In the genomic region with DNA sequence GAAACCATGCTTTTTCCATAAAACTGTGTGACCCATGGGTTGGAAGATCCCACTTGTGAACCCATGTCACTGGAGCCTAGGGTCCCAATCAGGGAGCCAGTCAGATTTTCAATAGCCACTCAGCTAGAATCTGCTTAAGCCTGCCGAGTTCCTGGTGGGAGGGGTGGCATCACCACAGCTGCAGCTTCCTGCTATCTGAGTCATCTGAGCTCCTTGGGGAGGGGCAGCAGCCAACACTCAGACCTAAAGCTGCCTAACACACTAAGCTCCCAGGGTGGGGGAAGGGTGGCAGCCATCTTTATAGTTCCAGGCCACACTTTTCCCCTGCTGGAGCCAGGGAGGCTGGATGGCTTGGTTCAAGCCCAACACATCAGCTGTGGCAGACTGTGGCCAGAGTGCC, we compare ENCODE assay signal across 1 cellular context.
TF ChIP-seq lines count a peak whose summit lies in the region.

No MANE protein-coding gene starts in this region.

TF ChIP-seq in GM23338, 12 proteins besides CTCF, POLR2A, EP300 and RAD21:
- TF ChIP-seq, protein P1, sequence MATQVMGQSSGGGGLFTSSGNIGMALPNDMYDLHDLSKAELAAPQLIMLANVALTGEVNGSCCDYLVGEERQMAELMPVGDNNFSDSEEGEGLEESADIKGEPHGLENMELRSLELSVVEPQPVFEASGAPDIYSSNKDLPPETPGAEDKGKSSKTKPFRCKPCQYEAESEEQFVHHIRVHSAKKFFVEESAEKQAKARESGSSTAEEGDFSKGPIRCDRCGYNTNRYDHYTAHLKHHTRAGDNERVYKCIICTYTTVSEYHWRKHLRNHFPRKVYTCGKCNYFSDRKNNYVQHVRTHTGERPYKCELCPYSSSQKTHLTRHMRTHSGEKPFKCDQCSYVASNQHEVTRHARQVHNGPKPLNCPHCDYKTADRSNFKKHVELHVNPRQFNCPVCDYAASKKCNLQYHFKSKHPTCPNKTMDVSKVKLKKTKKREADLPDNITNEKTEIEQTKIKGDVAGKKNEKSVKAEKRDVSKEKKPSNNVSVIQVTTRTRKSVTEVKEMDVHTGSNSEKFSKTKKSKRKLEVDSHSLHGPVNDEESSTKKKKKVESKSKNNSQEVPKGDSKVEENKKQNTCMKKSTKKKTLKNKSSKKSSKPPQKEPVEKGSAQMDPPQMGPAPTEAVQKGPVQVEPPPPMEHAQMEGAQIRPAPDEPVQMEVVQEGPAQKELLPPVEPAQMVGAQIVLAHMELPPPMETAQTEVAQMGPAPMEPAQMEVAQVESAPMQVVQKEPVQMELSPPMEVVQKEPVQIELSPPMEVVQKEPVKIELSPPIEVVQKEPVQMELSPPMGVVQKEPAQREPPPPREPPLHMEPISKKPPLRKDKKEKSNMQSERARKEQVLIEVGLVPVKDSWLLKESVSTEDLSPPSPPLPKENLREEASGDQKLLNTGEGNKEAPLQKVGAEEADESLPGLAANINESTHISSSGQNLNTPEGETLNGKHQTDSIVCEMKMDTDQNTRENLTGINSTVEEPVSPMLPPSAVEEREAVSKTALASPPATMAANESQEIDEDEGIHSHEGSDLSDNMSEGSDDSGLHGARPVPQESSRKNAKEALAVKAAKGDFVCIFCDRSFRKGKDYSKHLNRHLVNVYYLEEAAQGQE (IDR thresholded peaks at IDR 0.05; ENCODE audit: unreplicated experiment): no peak
- no peak for TF ChIP-seq POLR2AphosphoS5 (IDR thresholded peaks at IDR 0.05; ENCODE audit: low read depth)
